ENCODE assay signal across 2 cellular contexts in genomic region chr15:83046558-83047127, GRCh38.
TF ChIP-seq lines count a peak whose summit lies in the region.

No MANE protein-coding gene starts in this region.

TF ChIP-seq in HepG2, 621 proteins besides CTCF, POLR2A, EP300 and RAD21:
- TF ChIP-seq SIN3A (IDR thresholded peaks at IDR 0.05; ENCODE audit: borderline replicate concordance, low read depth, low read length) (no peak), ZC3H4 (CRISPR knock-in tag; IDR thresholded peaks at IDR 0.05; ENCODE audit: borderline replicate concordance) (no peak), TIGD3 (CRISPR knock-in tag; IDR thresholded peaks at IDR 0.05; ENCODE audit: borderline replicate concordance) (no peak), ZNF317 (CRISPR knock-in tag; IDR thresholded peaks at IDR 0.05) (no peak), RBM22 (optimal IDR thresholded peaks at IDR 0.05; ENCODE audit: low read length) (peak; percentile 25)

TF ChIP-seq in K562, 482 proteins besides CTCF, POLR2A, EP300 and RAD21:
- TF ChIP-seq TRIM25 (IDR thresholded peaks at IDR 0.05; ENCODE audit: borderline replicate concordance) (no peak), RBM25 (IDR thresholded peaks at IDR 0.05; ENCODE audit: low read depth, low read length, severe bottlenecking) (no peak), ZNF23 (CRISPR knock-in tag; IDR thresholded peaks at IDR 0.05) (no peak), ZNF507 (tag; conservative IDR thresholded peaks at IDR 0.05) (no peak), GABPA (tag; conservative IDR thresholded peaks at IDR 0.05; ENCODE audit: low read depth) (no peak), ZNF707 (CRISPR knock-in tag; conservative IDR thresholded peaks at IDR 0.05) (no peak), SMARCC2 (IDR thresholded peaks at IDR 0.05; ENCODE audit: low read depth) (no peak), ZNF316 (IDR thresholded peaks at IDR 0.05) (peak; percentile 31; the same call in 1 of the 2 replicates)
TF ChIP-seq in K562: peak in this region for 1.
